In the genomic region with DNA sequence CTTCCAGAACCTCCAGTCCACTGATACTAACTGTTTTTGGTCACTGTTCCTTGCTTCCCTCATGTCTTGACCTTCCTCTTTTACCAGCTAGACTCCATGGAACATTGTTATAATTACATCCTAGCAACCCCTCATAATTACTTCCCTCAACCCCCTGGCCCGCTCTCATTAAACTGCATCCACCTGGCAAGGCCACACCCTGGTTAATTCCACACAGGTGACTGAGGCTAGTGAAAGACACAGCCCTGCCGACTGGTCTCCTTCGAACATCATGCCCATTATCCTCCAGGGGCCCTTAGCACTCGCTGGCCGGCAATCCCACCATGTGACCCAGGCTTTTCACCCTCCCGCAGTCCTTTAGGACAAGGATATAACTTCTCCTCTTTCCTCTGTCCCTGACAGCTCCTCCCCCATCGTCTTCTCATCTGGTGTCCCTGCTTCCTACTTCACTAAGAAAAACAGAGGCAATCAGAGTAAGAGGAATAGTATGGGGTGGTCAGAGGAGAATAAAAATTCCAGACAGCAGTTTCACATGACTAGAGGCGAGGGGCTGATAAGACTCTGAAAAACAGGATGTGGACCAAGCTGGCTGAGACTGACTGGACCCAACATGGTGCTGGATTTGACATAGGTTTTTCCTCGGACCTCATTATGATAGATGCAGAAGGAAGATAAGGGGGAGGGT, we compare ENCODE assay signal across 24 cellular contexts. TPM values are rescaled to one million over a fixed set of nuclear protein-coding genes. Genes with fewer than 3 reads are reported as not detected.
A peak's percentile ranks its signal among the peaks of the same experiment; 100 is the strongest.
DNase-seq lines count a peak whose midpoint lies in the region; ATAC-seq, FAIRE-seq and TF ChIP-seq lines count a peak whose summit lies in the region.
"Had no signal": no experiment of that assay in that cellular context is flagged by ENCODE, and none has a peak within 500 bp of the region (broad histone marks: within the 10 kb centered on the region; RNA-seq: fewer than 3 reads in every experiment).

No MANE protein-coding gene starts in this region.

- no peaks in the 10 kb centered on the region for H3K9me3 ChIP-seq in mesenchymal stem cell (ENCODE audit: control insufficient read depth, low read length)
- H3K9me3 ChIP-seq in sigmoid colon, result no peaks in the 10 kb centered on the region
- H3K9me3 ChIP-seq: ascending aorta, HAP-1, left lung, ovary, upper lobe of right lung had no signal

- H3K36me3 ChIP-seq in mesenchymal stem cell (ENCODE audit: control insufficient read depth in 1 of 2, insufficient read depth in 2 of 2, low read depth in 1 of 2, low read length in 2 of 2), result no peaks in the 10 kb centered on the region
- no peaks in the 10 kb centered on the region for H3K36me3 ChIP-seq in sigmoid colon
- H3K36me3 ChIP-seq: ascending aorta, HAP-1, left lung, ovary, upper lobe of right lung had no signal

- H3K14ac ChIP-seq in mesenchymal stem cell (ENCODE audit: low read length in 2 of 2), result no peak overlapping the region

- H2AK5ac ChIP-seq in mesenchymal stem cell (ENCODE audit: low read length, severe bottlenecking), result no peak overlapping the region

- H2AFZ ChIP-seq in mesenchymal stem cell (ENCODE audit: low read depth, low read length), result peak overlapping the region; percentile 47

- peak overlapping the region; percentile 61 for H4K91ac ChIP-seq in mesenchymal stem cell (ENCODE audit: low read length)

- peak overlapping the region in 1 of 2 experiments; percentile 75 for H3K4ac ChIP-seq in mesenchymal stem cell (ENCODE audit: low read depth in 1 of 2, low read length in 2 of 2)

- peak overlapping the region; percentile 52 for H2BK15ac ChIP-seq in mesenchymal stem cell (ENCODE audit: low read depth, poor library complexity, severe bottlenecking)

- H3K4me2 ChIP-seq in mesenchymal stem cell (ENCODE audit: low read length, poor library complexity, severe bottlenecking), result no peak overlapping the region

- H3K23ac ChIP-seq in mesenchymal stem cell (ENCODE audit: low read length in 2 of 2), result no peak overlapping the region

- no peak overlapping the region for H3K9ac ChIP-seq in mesenchymal stem cell (ENCODE audit: low read length)

- no peak for FAIRE-seq in D721Med (lab: Jason Lieb, UNC)
- FAIRE-seq: endometrium had no signal

- intact Hi-C loops in sigmoid colon (cut with DNase I), result no loop called here

- H3K4me3 ChIP-seq in mesenchymal stem cell (ENCODE audit: insufficient read depth in 1 of 2, low read depth in 1 of 2, low read length in 2 of 2) (no peak overlapping the region), sigmoid colon (no peak overlapping the region)
- H3K4me3 ChIP-seq: ascending aorta, HAP-1, left lung, ovary, upper lobe of right lung had no signal

- TF ChIP-seq POLR2A in sigmoid colon (IDR thresholded peaks at IDR 0.05), result no peak

- H3K79me1 ChIP-seq in mesenchymal stem cell (replicated peaks; ENCODE audit: low read length, poor library complexity, severe bottlenecking), result no peaks in the 10 kb centered on the region

- H2BK120ac ChIP-seq in mesenchymal stem cell (ENCODE audit: low read depth, low read length), result peak overlapping the region; percentile 61

- H3K4me3 Mint-ChIP-seq in chondrocyte (ENCODE audit: unreplicated experiment), result no peak overlapping the region
- no peak overlapping the region for H3K4me3 Mint-ChIP-seq in stimulated activated naive CD8-positive, alpha-beta T cell treated with anti-CD3 and anti-CD28 coated beads, Interleukin-15, amount 100 ng/mL, for 72 hours
- H3K4me3 Mint-ChIP-seq: stimulated activated naive CD8-positive, alpha-beta T cell treated with anti-CD3 and anti-CD28 coated beads, Interleukin-15, Interleukin-2, amounts not matched to agents 100 ng/mL and 50 ng/mL, for 24 hours had no signal

- WGBS in mesenchymal stem cell, result 37% methylated on average over 8 of the region's 9 CpGs
- 19 to 55% methylated on average over 9 of the region's 9 CpGs for WGBS in sigmoid colon, 2 donors

- H3K27me3 ChIP-seq in mesenchymal stem cell (ENCODE audit: control insufficient read depth in 1 of 2, insufficient read depth in 1 of 2, low read length in 2 of 2), result no peaks in the 10 kb centered on the region
- H3K27me3 ChIP-seq in sigmoid colon, result no peaks in the 10 kb centered on the region
- H3K27me3 ChIP-seq: ascending aorta, left lung, ovary, upper lobe of right lung had no signal

- H3K18ac ChIP-seq in mesenchymal stem cell (ENCODE audit: low read depth in 1 of 2, low read length in 2 of 2), result peak overlapping the region in 1 of 2 experiments; percentile 70

- peaks cover 14% of the 10 kb centered on the region for H3K4me1 Mint-ChIP-seq in chondrocyte (ENCODE audit: low read depth)
- no peaks in the 10 kb centered on the region for H3K4me1 Mint-ChIP-seq in stimulated activated naive CD8-positive, alpha-beta T cell treated with anti-CD3 and anti-CD28 coated beads, Interleukin-15, amount 100 ng/mL, for 72 hours

- H2BK5ac ChIP-seq in mesenchymal stem cell (ENCODE audit: low read depth, low read length, poor library complexity, severe bottlenecking), result no peak overlapping the region

- peak overlapping the region in 1 of 2 experiments; percentile 77 for H2BK12ac ChIP-seq in mesenchymal stem cell (ENCODE audit: low read length in 2 of 2)

- no peaks in the 10 kb centered on the region for H3K27me3 Mint-ChIP-seq in chondrocyte (ENCODE audit: low read depth)
- H3K27me3 Mint-ChIP-seq in stimulated activated naive CD8-positive, alpha-beta T cell treated with anti-CD3 and anti-CD28 coated beads, Interleukin-15, amount 100 ng/mL, for 72 hours, result no peaks in the 10 kb centered on the region
- H3K27me3 Mint-ChIP-seq: stimulated activated naive CD8-positive, alpha-beta T cell treated with anti-CD3 and anti-CD28 coated beads, Interleukin-15, Interleukin-2, amounts not matched to agents 100 ng/mL and 50 ng/mL, for 24 hours had no signal

- ATAC-seq in stimulated activated naive CD8-positive, alpha-beta T cell treated with anti-CD3 and anti-CD28 coated beads, Interleukin-15, amount 100 ng/mL, for 72 hours, result no peak
- ATAC-seq: left lung, upper lobe of right lung had no signal

- no peak for TF ChIP-seq EP300 in sigmoid colon (IDR thresholded peaks at IDR 0.05)

- H4K8ac ChIP-seq in mesenchymal stem cell (ENCODE audit: low read length), result peak overlapping the region; percentile 89

- H3K27ac ChIP-seq in mesenchymal stem cell (ENCODE audit: low read length, poor library complexity, severe bottlenecking) (no peak overlapping the region), sigmoid colon (no peak overlapping the region)
- H3K27ac ChIP-seq: left lung, ovary, upper lobe of right lung had no signal

- H3K27ac Mint-ChIP-seq in chondrocyte (ENCODE audit: unreplicated experiment), result peak overlapping the region; percentile 85
- H3K27ac Mint-ChIP-seq in stimulated activated naive CD8-positive, alpha-beta T cell treated with anti-CD3 and anti-CD28 coated beads, Interleukin-15, amount 100 ng/mL, for 72 hours, result peak overlapping the region in 1 of 2 donors; percentile 52
- H3K27ac Mint-ChIP-seq: stimulated activated naive CD8-positive, alpha-beta T cell treated with anti-CD3 and anti-CD28 coated beads, Interleukin-15, Interleukin-2, amounts not matched to agents 100 ng/mL and 50 ng/mL, for 24 hours had no signal

- TF ChIP-seq CTCF in chondrocyte (IDR thresholded peaks at IDR 0.05), result no peak
- TF ChIP-seq CTCF in GM20000 (IDR thresholded peaks at IDR 0.05; ENCODE audit: extremely low read depth, missing control alignments), result no peak
- TF ChIP-seq CTCF in sigmoid colon (IDR thresholded peaks at IDR 0.05), result no peak
- no peak for TF ChIP-seq CTCF in D721Med (IDR thresholded peaks at IDR 0.05; ENCODE audit: insufficient read depth, missing control alignments)

- H3K36me3 Mint-ChIP-seq in chondrocyte (ENCODE audit: low read depth), result no peaks in the 10 kb centered on the region

- no peaks in the 10 kb centered on the region for H3K9me3 Mint-ChIP-seq in chondrocyte (ENCODE audit: low read depth)
- H3K9me3 Mint-ChIP-seq in stimulated activated naive CD8-positive, alpha-beta T cell treated with anti-CD3 and anti-CD28 coated beads, Interleukin-15, amount 100 ng/mL, for 72 hours, result no peaks in the 10 kb centered on the region
- H3K9me3 Mint-ChIP-seq: stimulated activated naive CD8-positive, alpha-beta T cell treated with anti-CD3 and anti-CD28 coated beads, Interleukin-15, Interleukin-2, amounts not matched to agents 100 ng/mL and 50 ng/mL, for 24 hours had no signal

- DNase-seq in EH (ENCODE audit: low read depth) (peak; percentile 71), NCI-H146 treated with DMSO at 0.1 percent for 48 hours (lab: John Stamatoyannopoulos, UW; ENCODE audit: unreplicated experiment) (peak; percentile 86), chondrocyte (ENCODE audit: low spot score) (no peak), mesenchymal stem cell (peak; percentile 53), GM20000 (ENCODE audit: low spot score) (no peak), sigmoid colon (no peak), D721Med (ENCODE audit: insufficient read length, low spot score) (no peak)
- DNase-seq in stimulated activated naive CD8-positive, alpha-beta T cell treated with anti-CD3 and anti-CD28 coated beads, Interleukin-15, amount 100 ng/mL, for 72 hours, result no peak
- DNase-seq: activated CD4-positive, alpha-beta T cell treated with anti-CD3 and anti-CD28 coated beads, Interleukin-2, amount 50 U/mL, for 4 hours; activated naive CD4-positive, alpha-beta T cell treated with Interleukin-2 at 50 U/mL for 16 hours; DMS79 treated with DMSO at 0.1 percent for 48 hours; foreskin melanocyte; KG1; left lung; NCI-H1048; NCI-H2171 treated with DMSO at 0.1 percent for 48 hours; ovary; stimulated activated CD4-positive, alpha-beta T cell treated with anti-CD3 and anti-CD28 coated beads, Interleukin-2, amount 100 ng/mL, for 24 hours; SW 1271; upper lobe of right lung had no signal

- H3K4me1 ChIP-seq in mesenchymal stem cell (ENCODE audit: control insufficient read depth, insufficient read depth, low read depth, low read length) (peaks cover 2% of the 10 kb centered on the region), sigmoid colon (no peaks in the 10 kb centered on the region)
- H3K4me1 ChIP-seq: ascending aorta, HAP-1, left lung, upper lobe of right lung had no signal

RNA-seq across cellular contexts. Expression of gene TENT5B, which starts 8.8 kb away (rescaled TPM):
- total RNA-seq in chondrocyte (15.2 to 39.1 TPM (median 38.1 TPM) in 3 replicates), sigmoid colon (100 to 1,000 TPM in 2 of 4 donors, 10 to 100 TPM in 2; 24.0 to 111 (median 86.4) TPM)
- polyA plus RNA-seq in mesenchymal stem cell (2013, experiment 1 of 2), result 3.1 TPM
- 2.7 TPM for polyA plus RNA-seq in mesenchymal stem cell (2013, experiment 2 of 2)
- 1 to 10 TPM in 1 of 3 donors, under 1 TPM in 1, not detected in 1; 0.60 to 5.7 TPM for polyA plus RNA-seq in sigmoid colon

RNA-seq across cellular contexts. Expression of gene TRNP1, which starts 28.0 kb away (rescaled TPM):
- total RNA-seq in chondrocyte (56.5 to 76.5 TPM (median 72.1 TPM) in 3 replicates), sigmoid colon (10 to 100 TPM; 15.5 to 29.6 (median 20.2) TPM)
- 65.7 TPM for polyA plus RNA-seq in mesenchymal stem cell (2013, experiment 1 of 2)
- 64.6 TPM for polyA plus RNA-seq in mesenchymal stem cell (2013, experiment 2 of 2)
- 10 to 100 TPM in 1 of 3 donors, 1 to 10 TPM in 2; 3.0 to 10.8 (median 4.3) TPM for polyA plus RNA-seq in sigmoid colon

Comparison
In these comparisons a context has a peak if more than half of its experiments do, and no peak if none do; other contexts are left out.
1. DNase-seq: peak in EH (single experiment), NCI-H146 treated with DMSO at 0.1 percent for 48 hours (single experiment) and mesenchymal stem cell (single experiment); none in chondrocyte (single experiment), GM20000 (single experiment), sigmoid colon (single experiment), stimulated activated naive CD8-positive, alpha-beta T cell treated with anti-CD3 and anti-CD28 coated beads, Interleukin-15, amount 100 ng/mL, for 72 hours (0 of 2) and D721Med (single experiment).